ENCODE assay signal across 34 cellular contexts in the genomic region with DNA sequence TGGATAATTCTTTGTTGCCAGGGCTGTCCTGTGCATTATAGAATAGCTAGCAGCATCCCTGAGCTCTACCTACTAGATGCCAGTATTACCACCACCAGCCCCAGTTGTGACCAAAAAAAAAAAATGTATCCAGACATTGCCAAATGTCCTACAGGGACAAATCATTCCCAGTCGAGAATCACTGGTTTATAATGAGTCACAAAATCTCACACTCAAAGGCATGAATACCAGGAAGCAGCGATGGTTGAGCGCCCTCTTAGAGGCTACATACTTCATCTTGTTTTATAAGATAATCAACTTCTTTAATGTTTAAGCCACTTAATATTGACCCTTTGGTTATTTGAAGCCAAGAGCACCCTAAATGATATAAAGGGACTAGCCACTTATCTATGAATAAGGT.
"Had no signal": no experiment of that assay in that cellular context is flagged by ENCODE, and none has a peak within 500 bp of the region (broad histone marks: within the 10 kb centered on the region; RNA-seq: fewer than 3 reads in every experiment).

No MANE protein-coding gene starts in this region.

- H3K36me3 ChIP-seq: adrenal gland, brain microvascular endothelial cell, breast epithelium, cardiac muscle cell had no signal

- H3K4me1 ChIP-seq: adrenal gland, body of pancreas, breast epithelium had no signal

- DNase-seq: activated B cell treated with CpG ODN at 0.5 μM for 24 hours; activated CD4-positive, alpha-beta memory T cell treated with anti-CD3 and anti-CD28 coated beads for 36 hours; activated CD4-positive, alpha-beta T cell treated with anti-CD3 and anti-CD28 coated beads for 4 hours; activated CD4-positive, alpha-beta T cell treated with anti-CD3 and anti-CD28 coated beads, Interleukin-2, amount 10 ng/mL, durations not matched to agents 24 days and 14 days; activated CD4-positive, alpha-beta T cell treated with anti-CD3 and anti-CD28 coated beads, Interleukin-2, amount 50 U/mL, for 1 hour; activated CD4-positive, alpha-beta T cell treated with anti-CD3 and anti-CD28 coated beads, Interleukin-2, amount 50 U/mL, for 4 hours; activated CD4-positive, CD25-positive, alpha-beta regulatory T cell treated with anti-CD3 and anti-CD28 coated beads, Interleukin-2, amount 50 U/mL, for 72 hours; activated CD8-positive, alpha-beta memory T cell treated with anti-CD3 and anti-CD28 coated beads, Interleukin-2, amount 50 U/mL, for 4 hours; activated CD8-positive, alpha-beta T cell treated with anti-CD3 and anti-CD28 coated beads for 36 hours; activated effector memory CD4-positive, alpha-beta T cell treated with anti-CD3 and anti-CD28 coated beads, Interleukin-2, amount 50 U/mL, for 16 hours; activated gamma-delta T cell treated with Interleukin-2 at 50 U/mL for 16 hours; activated naive CD4-positive, alpha-beta T cell; activated naive CD4-positive, alpha-beta T cell treated with anti-CD3 and anti-CD28 coated beads for 36 hours; activated naive CD4-positive, alpha-beta T cell treated with anti-CD3 and anti-CD28 coated beads, Interleukin-2, amount 50 U/mL, for 16 hours; activated naive CD8-positive, alpha-beta T cell treated with anti-CD3 and anti-CD28 coated beads for 36 hours; activated T-cell treated with anti-CD3 and anti-CD28 coated beads for 4 hours; activated T-cell treated with anti-CD3 and anti-CD28 coated beads, Interleukin-2, amount 50 U/mL, for 1 hour; activated T-cell treated with anti-CD3 and anti-CD28 coated beads, Interleukin-2, amount 50 U/mL, for 4 hours; activated T-cell treated with anti-CD3 and anti-CD28 coated beads, Interleukin-2, amount 50 U/mL, for 72 hours; adrenal gland; amniotic stem cell; aorta; body of pancreas; brain microvascular endothelial cell; caudate nucleus; cerebellar nuclear complex; T-helper 1 cell; T-helper 2 cell; T-helper 9 cell had no signal

- FAIRE-seq: astrocyte, TTC549 had no signal

- H3K9me3 ChIP-seq: adrenal gland, body of pancreas, breast epithelium had no signal

- H3K27me3 ChIP-seq: adrenal gland, body of pancreas, brain microvascular endothelial cell, breast epithelium, cardiac muscle cell had no signal

- H3K4me3 ChIP-seq: adrenal gland, body of pancreas, breast epithelium, cardiac muscle cell had no signal

- H3K27ac ChIP-seq: adrenal gland, body of pancreas, brain microvascular endothelial cell, breast epithelium, cardiac muscle cell, VCaP had no signal
